ENCODE assay signal across 1 cellular context in the genomic region with DNA sequence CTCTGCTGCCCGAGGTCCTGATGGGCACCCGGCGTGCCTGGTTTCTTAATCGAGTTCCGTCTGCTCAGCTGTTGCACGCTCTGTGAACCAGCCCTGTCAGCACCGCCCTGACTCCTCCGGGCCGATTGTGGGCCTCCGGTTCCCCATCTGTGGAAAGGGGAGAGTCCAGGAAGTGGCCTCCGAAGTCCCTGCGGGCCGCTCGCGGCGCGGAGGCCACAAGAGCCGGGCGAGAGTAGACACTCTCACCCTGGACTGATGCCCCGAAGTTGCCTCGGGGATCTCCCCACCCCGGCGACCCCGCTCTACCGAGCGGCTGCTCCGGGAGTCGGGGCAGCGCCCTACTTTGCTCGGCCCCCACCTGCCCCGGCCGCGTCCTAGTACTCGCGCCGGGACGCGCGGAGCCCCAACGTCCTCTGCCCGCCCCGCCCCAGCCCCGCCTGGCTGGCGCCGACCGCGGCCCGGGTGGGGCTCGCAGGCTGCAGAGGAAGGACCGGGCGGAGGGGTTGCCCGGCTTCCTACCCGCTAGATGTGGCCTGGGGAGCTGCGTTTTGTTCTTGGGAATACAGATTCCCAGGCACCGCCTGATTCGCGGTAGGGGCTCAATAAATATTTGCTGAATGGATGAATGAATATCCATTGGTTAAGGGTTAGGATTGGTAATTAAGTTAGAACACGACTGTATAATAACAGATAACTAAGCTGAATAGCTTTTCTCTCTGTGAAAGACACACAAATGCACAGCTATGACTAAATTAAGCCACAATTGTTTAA.
TF ChIP-seq lines count a peak whose summit lies in the region.

No MANE protein-coding gene starts in this region.

TF ChIP-seq in GM12878, 131 proteins besides CTCF, POLR2A, EP300 and RAD21 (continues in another document):
- no peak for TF ChIP-seq USF2 (IDR thresholded peaks at IDR 0.05; ENCODE audit: borderline replicate concordance, low read depth, low read length)
- TF ChIP-seq IKZF2 (IDR thresholded peaks at IDR 0.05): peak; percentile 52 to 68; a peak in 3 of 4 replicates
- no peak; the same call in 1 of the 2 replicates for TF ChIP-seq SIN3A (IDR thresholded peaks at IDR 0.05; ENCODE audit: low read depth, low read length)
- no peak for TF ChIP-seq NFIC (IDR thresholded peaks at IDR 0.05; ENCODE audit: low read depth, low read length)
- TF ChIP-seq ASH2L (IDR thresholded peaks at IDR 0.05; ENCODE audit: borderline replicate concordance, low read depth): peak; percentile 87; the same call in 1 of the 2 replicates
- TF ChIP-seq RCOR1 (conservative IDR thresholded peaks at IDR 0.05; ENCODE audit: low read depth, low read length): no peak
- TF ChIP-seq ZNF274 (IDR thresholded peaks at IDR 0.05; ENCODE audit: insufficient read depth, insufficient read length): no peak
- no peak for TF ChIP-seq SUZ12 (IDR thresholded peaks at IDR 0.05; ENCODE audit: unreplicated experiment)
- TF ChIP-seq MTA2 (IDR thresholded peaks at IDR 0.05; ENCODE audit: low read depth): 0 out of 2 replicates have a peak, but pooled peaks have one; percentile 7
- TF ChIP-seq, protein P1, sequence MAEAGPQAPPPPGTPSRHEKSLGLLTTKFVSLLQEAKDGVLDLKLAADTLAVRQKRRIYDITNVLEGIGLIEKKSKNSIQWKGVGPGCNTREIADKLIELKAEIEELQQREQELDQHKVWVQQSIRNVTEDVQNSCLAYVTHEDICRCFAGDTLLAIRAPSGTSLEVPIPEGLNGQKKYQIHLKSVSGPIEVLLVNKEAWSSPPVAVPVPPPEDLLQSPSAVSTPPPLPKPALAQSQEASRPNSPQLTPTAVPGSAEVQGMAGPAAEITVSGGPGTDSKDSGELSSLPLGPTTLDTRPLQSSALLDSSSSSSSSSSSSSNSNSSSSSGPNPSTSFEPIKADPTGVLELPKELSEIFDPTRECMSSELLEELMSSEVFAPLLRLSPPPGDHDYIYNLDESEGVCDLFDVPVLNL (IDR thresholded peaks at IDR 0.05; ENCODE audit: low read depth, low read length): no peak
- TF ChIP-seq ZNF622 (IDR thresholded peaks at IDR 0.05): no peak
- no peak for TF ChIP-seq E2F8 (IDR thresholded peaks at IDR 0.05; ENCODE audit: low read depth, partially characterized antibody)
- no peak for TF ChIP-seq FOXK2 (IDR thresholded peaks at IDR 0.05)
- TF ChIP-seq YBX1 (IDR thresholded peaks at IDR 0.05): no peak
- TF ChIP-seq RB1 (IDR thresholded peaks at IDR 0.05; ENCODE audit: borderline replicate concordance): no peak; the same call in 1 of the 2 replicates
- TF ChIP-seq, protein P2, sequence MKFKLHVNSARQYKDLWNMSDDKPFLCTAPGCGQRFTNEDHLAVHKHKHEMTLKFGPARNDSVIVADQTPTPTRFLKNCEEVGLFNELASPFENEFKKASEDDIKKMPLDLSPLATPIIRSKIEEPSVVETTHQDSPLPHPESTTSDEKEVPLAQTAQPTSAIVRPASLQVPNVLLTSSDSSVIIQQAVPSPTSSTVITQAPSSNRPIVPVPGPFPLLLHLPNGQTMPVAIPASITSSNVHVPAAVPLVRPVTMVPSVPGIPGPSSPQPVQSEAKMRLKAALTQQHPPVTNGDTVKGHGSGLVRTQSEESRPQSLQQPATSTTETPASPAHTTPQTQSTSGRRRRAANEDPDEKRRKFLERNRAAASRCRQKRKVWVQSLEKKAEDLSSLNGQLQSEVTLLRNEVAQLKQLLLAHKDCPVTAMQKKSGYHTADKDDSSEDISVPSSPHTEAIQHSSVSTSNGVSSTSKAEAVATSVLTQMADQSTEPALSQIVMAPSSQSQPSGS (IDR thresholded peaks at IDR 0.05; ENCODE audit: low read length): no peak
- TF ChIP-seq, protein P3, sequence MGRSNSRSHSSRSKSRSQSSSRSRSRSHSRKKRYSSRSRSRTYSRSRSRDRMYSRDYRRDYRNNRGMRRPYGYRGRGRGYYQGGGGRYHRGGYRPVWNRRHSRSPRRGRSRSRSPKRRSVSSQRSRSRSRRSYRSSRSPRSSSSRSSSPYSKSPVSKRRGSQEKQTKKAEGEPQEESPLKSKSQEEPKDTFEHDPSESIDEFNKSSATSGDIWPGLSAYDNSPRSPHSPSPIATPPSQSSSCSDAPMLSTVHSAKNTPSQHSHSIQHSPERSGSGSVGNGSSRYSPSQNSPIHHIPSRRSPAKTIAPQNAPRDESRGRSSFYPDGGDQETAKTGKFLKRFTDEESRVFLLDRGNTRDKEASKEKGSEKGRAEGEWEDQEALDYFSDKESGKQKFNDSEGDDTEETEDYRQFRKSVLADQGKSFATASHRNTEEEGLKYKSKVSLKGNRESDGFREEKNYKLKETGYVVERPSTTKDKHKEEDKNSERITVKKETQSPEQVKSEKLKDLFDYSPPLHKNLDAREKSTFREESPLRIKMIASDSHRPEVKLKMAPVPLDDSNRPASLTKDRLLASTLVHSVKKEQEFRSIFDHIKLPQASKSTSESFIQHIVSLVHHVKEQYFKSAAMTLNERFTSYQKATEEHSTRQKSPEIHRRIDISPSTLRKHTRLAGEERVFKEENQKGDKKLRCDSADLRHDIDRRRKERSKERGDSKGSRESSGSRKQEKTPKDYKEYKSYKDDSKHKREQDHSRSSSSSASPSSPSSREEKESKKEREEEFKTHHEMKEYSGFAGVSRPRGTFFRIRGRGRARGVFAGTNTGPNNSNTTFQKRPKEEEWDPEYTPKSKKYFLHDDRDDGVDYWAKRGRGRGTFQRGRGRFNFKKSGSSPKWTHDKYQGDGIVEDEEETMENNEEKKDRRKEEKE (IDR thresholded peaks at IDR 0.05): no peak
- no peak for TF ChIP-seq RFX5 (IDR thresholded peaks at IDR 0.05; ENCODE audit: low read depth, low read length)
- no peak for TF ChIP-seq BMI1 (IDR thresholded peaks at IDR 0.05; ENCODE audit: borderline replicate concordance)
- no peak for TF ChIP-seq POLR2AphosphoS5 (IDR thresholded peaks at IDR 0.05; ENCODE audit: low read length)
- TF ChIP-seq RUNX3 (IDR thresholded peaks at IDR 0.05; ENCODE audit: low read length): no peak; the same call in 1 of the 2 replicates
- no peak for TF ChIP-seq STAT3 (IDR thresholded peaks at IDR 0.05; ENCODE audit: low read depth, low read length)
- TF ChIP-seq KAT2A (conservative IDR thresholded peaks at IDR 0.05; ENCODE audit: control insufficient read depth, low read depth, low read length): no peak
- TF ChIP-seq CBX5 (IDR thresholded peaks at IDR 0.05; ENCODE audit: low read depth): no peak
- no peak for TF ChIP-seq MYB (IDR thresholded peaks at IDR 0.05; ENCODE audit: borderline replicate concordance, low read depth, low read length)
- no peak for TF ChIP-seq TCF3 (IDR thresholded peaks at IDR 0.05; ENCODE audit: borderline replicate concordance, insufficient read depth, low read depth, low read length)
- TF ChIP-seq ZBTB40 (IDR thresholded peaks at IDR 0.05; ENCODE audit: borderline replicate concordance): no peak
- TF ChIP-seq, protein P4, sequence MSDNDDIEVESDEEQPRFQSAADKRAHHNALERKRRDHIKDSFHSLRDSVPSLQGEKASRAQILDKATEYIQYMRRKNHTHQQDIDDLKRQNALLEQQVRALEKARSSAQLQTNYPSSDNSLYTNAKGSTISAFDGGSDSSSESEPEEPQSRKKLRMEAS (IDR thresholded peaks at IDR 0.05; ENCODE audit: low read depth, low read length): no peak
- TF ChIP-seq KLF5 (IDR thresholded peaks at IDR 0.05; ENCODE audit: partially characterized antibody): peak; percentile 37
- no peak for TF ChIP-seq JUNB (IDR thresholded peaks at IDR 0.05)
- TF ChIP-seq NFXL1 (IDR thresholded peaks at IDR 0.05; ENCODE audit: borderline replicate concordance): no peak
- no peak for TF ChIP-seq GABPA (IDR thresholded peaks at IDR 0.05; ENCODE audit: low read depth)
- no peak for TF ChIP-seq CREM (IDR thresholded peaks at IDR 0.05; ENCODE audit: low read depth)
- no peak for TF ChIP-seq POLR2AphosphoS2 (IDR thresholded peaks at IDR 0.05; ENCODE audit: low read depth, low read length)
- no peak for TF ChIP-seq NFYA (IDR thresholded peaks at IDR 0.05; ENCODE audit: borderline replicate concordance, low read depth, low read length)
- no peak for TF ChIP-seq HSF1 (IDR thresholded peaks at IDR 0.05; ENCODE audit: low read depth, low read length)
- TF ChIP-seq EGR1 (IDR thresholded peaks at IDR 0.05; ENCODE audit: borderline replicate concordance in 1 of 2, low read depth in 2 of 2, low read length in 2 of 2): no peak
- TF ChIP-seq SKIL (IDR thresholded peaks at IDR 0.05; ENCODE audit: low read depth, poor library complexity, severe bottlenecking): peak; percentile 33
